1 cellular context compared by ENCODE assay signal in the genomic region with DNA sequence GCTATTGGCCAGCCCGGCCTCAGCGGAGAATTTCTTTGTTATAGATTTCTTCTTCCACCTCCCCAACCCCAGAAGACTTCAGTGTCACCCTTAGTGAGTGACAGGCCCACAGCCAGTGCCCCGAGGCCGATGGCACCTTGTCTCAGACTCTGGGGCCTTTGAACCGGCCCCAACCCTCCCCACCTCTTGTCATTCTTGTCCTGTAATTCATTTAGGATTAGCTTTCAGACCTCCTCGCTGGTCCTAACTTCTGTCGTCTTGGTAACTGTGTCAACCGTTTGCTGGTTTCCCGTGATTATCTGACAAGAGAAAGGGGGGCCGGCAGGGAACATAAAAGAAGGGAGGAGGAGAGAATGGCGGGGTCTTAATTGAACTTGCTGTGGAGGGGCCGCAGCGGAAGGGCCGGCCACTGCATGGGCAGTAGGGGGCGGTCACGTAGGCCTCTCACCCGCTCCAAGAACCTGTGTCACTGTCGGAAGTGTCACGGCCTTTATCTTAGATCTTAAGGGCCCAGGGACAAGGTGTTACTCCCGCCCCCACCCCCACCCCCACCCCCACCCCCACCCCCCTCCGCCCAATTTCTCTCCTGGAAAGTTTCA.
TF ChIP-seq lines count a peak whose summit lies in the region.

No MANE protein-coding gene starts in this region.

TF ChIP-seq in K562, 482 proteins besides CTCF, POLR2A, EP300 and RAD21 (continued from another document and continues in another):
- TF ChIP-seq, protein P1, sequence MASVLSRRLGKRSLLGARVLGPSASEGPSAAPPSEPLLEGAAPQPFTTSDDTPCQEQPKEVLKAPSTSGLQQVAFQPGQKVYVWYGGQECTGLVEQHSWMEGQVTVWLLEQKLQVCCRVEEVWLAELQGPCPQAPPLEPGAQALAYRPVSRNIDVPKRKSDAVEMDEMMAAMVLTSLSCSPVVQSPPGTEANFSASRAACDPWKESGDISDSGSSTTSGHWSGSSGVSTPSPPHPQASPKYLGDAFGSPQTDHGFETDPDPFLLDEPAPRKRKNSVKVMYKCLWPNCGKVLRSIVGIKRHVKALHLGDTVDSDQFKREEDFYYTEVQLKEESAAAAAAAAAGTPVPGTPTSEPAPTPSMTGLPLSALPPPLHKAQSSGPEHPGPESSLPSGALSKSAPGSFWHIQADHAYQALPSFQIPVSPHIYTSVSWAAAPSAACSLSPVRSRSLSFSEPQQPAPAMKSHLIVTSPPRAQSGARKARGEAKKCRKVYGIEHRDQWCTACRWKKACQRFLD (CRISPR knock-in tag; IDR thresholded peaks at IDR 0.05), result no peak; the same call in 1 of the 2 replicates
- TF ChIP-seq U2AF2 (optimal IDR thresholded peaks at IDR 0.05; ENCODE audit: low read depth, low read length) (no peak), PCBP1 (IDR thresholded peaks at IDR 0.05; ENCODE audit: low read depth, low read length, poor library complexity, severe bottlenecking) (peak; percentile 88), NCOA6 (IDR thresholded peaks at IDR 0.05) (no peak), RHOXF2B (CRISPR knock-in tag; conservative IDR thresholded peaks at IDR 0.05) (no peak), ZNF668 (CRISPR knock-in tag; IDR thresholded peaks at IDR 0.05) (no peak), ZNF717 (CRISPR knock-in tag; IDR thresholded peaks at IDR 0.05) (no peak), NFXL1 (CRISPR knock-in tag; IDR thresholded peaks at IDR 0.05) (no peak), ZNF384 (IDR thresholded peaks at IDR 0.05; ENCODE audit: low read depth, low read length) (no peak), ZFX (CRISPR knock-in tag; IDR thresholded peaks at IDR 0.05) (no peak), SAFB2 (IDR thresholded peaks at IDR 0.05; ENCODE audit: borderline replicate concordance, low read depth, low read length, severe bottlenecking) (no peak), MECOM (CRISPR knock-in tag; IDR thresholded peaks at IDR 0.05) (peak; percentile 78), SNIP1 (IDR thresholded peaks at IDR 0.05; ENCODE audit: low read depth) (no peak), RFX1 (IDR thresholded peaks at IDR 0.05) (no peak), FOSL1 (tag; conservative IDR thresholded peaks at IDR 0.05) (peak; percentile 46), HDAC3 (IDR thresholded peaks at IDR 0.05; ENCODE audit: borderline replicate concordance, partially characterized antibody) (no peak), ELF2 (CRISPR knock-in tag; IDR thresholded peaks at IDR 0.05) (peak; percentile 31; the same call in 1 of the 2 replicates), GTF2A2 (tag; IDR thresholded peaks at IDR 0.05) (no peak), IRF2 (CRISPR knock-in tag; IDR thresholded peaks at IDR 0.05) (no peak), ZBED1 (IDR thresholded peaks at IDR 0.05) (0 out of 2 replicates have a peak, but pooled peaks have one; percentile 7), TCFL5 (CRISPR knock-in tag; conservative IDR thresholded peaks at IDR 0.05) (no peak), ETS2 (tag; IDR thresholded peaks at IDR 0.05; ENCODE audit: borderline replicate concordance, poor library complexity, severe bottlenecking) (no peak), TAL1 (IDR thresholded peaks at IDR 0.05) (no peak), SMARCA5 (IDR thresholded peaks at IDR 0.05) (no peak), ZFP1 (CRISPR knock-in tag; IDR thresholded peaks at IDR 0.05) (no peak), MAFF (IDR thresholded peaks at IDR 0.05; ENCODE audit: low read length) (no peak), FOS (IDR thresholded peaks at IDR 0.05; ENCODE audit: extremely low read depth, insufficient read length) (no peak), ZNF217 (CRISPR knock-in tag; IDR thresholded peaks at IDR 0.05) (no peak), NFATC3 (IDR thresholded peaks at IDR 0.05) (no peak), NONO (IDR thresholded peaks at IDR 0.05; ENCODE audit: low read depth in 2 of 2, low read length in 1 of 2) (no peak), RBM17 (IDR thresholded peaks at IDR 0.05; ENCODE audit: borderline replicate concordance, low read depth, low read length) (no peak), POU5F1 (IDR thresholded peaks at IDR 0.05; ENCODE audit: borderline replicate concordance, low read depth, low read length, partially characterized antibody) (no peak), SAP30 (IDR thresholded peaks at IDR 0.05; ENCODE audit: borderline replicate concordance, insufficient read depth, low read depth, low read length, poor library complexity, severe bottlenecking) (no peak), MAFK (IDR thresholded peaks at IDR 0.05; ENCODE audit: low read length) (0 out of 2 replicates have a peak, but pooled peaks have one; percentile 1)
- TF ChIP-seq, protein P2, sequence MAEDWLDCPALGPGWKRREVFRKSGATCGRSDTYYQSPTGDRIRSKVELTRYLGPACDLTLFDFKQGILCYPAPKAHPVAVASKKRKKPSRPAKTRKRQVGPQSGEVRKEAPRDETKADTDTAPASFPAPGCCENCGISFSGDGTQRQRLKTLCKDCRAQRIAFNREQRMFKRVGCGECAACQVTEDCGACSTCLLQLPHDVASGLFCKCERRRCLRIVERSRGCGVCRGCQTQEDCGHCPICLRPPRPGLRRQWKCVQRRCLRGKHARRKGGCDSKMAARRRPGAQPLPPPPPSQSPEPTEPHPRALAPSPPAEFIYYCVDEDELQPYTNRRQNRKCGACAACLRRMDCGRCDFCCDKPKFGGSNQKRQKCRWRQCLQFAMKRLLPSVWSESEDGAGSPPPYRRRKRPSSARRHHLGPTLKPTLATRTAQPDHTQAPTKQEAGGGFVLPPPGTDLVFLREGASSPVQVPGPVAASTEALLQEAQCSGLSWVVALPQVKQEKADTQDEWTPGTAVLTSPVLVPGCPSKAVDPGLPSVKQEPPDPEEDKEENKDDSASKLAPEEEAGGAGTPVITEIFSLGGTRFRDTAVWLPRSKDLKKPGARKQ (CRISPR knock-in tag; IDR thresholded peaks at IDR 0.05), result no peak
- TF ChIP-seq, protein P3, sequence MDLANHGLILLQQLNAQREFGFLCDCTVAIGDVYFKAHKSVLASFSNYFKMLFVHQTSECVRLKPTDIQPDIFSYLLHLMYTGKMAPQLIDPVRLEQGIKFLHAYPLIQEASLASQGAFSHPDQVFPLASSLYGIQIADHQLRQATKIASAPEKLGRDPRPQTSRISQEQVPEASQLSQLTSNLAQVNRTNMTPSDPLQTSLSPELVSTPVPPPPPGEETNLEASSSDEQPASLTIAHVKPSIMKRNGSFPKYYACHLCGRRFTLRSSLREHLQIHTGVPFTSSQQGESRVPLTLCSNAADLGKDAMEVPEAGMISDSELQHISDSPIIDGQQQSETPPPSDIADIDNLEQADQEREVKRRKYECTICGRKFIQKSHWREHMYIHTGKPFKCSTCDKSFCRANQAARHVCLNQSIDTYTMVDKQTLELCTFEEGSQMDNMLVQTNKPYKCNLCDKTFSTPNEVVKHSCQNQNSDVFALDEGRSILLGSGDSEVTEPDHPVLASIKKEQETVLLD (IDR thresholded peaks at IDR 0.05), result no peak; the same call in 1 of the 2 replicates
- TF ChIP-seq, protein P4, sequence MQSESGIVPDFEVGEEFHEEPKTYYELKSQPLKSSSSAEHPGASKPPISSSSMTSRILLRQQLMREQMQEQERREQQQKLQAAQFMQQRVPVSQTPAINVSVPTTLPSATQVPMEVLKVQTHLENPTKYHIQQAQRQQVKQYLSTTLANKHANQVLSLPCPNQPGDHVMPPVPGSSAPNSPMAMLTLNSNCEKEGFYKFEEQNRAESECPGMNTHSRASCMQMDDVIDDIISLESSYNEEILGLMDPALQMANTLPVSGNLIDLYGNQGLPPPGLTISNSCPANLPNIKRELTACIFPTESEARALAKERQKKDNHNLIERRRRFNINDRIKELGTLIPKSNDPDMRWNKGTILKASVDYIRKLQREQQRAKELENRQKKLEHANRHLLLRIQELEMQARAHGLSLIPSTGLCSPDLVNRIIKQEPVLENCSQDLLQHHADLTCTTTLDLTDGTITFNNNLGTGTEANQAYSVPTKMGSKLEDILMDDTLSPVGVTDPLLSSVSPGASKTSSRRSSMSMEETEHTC (IDR thresholded peaks at IDR 0.05), result peak; percentile 60; the same call in 1 of the 2 replicates
- TF ChIP-seq, protein P5, sequence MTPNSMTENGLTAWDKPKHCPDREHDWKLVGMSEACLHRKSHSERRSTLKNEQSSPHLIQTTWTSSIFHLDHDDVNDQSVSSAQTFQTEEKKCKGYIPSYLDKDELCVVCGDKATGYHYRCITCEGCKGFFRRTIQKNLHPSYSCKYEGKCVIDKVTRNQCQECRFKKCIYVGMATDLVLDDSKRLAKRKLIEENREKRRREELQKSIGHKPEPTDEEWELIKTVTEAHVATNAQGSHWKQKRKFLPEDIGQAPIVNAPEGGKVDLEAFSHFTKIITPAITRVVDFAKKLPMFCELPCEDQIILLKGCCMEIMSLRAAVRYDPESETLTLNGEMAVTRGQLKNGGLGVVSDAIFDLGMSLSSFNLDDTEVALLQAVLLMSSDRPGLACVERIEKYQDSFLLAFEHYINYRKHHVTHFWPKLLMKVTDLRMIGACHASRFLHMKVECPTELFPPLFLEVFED (CRISPR knock-in tag; conservative IDR thresholded peaks at IDR 0.05), result no peak
- TF ChIP-seq, protein P6, sequence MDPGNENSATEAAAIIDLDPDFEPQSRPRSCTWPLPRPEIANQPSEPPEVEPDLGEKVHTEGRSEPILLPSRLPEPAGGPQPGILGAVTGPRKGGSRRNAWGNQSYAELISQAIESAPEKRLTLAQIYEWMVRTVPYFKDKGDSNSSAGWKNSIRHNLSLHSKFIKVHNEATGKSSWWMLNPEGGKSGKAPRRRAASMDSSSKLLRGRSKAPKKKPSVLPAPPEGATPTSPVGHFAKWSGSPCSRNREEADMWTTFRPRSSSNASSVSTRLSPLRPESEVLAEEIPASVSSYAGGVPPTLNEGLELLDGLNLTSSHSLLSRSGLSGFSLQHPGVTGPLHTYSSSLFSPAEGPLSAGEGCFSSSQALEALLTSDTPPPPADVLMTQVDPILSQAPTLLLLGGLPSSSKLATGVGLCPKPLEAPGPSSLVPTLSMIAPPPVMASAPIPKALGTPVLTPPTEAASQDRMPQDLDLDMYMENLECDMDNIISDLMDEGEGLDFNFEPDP (CRISPR knock-in tag; IDR thresholded peaks at IDR 0.05), result 0 out of 2 replicates have a peak, but pooled peaks have one; percentile 13
- TF ChIP-seq, protein P7, sequence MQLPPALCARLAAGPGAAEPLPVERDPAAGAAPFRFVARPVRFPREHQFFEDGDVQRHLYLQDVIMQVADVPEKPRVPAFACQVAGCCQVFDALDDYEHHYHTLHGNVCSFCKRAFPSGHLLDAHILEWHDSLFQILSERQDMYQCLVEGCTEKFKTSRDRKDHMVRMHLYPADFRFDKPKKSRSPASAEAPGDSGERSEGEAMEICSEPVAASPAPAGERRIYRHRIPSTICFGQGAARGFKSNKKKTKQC (CRISPR knock-in tag; IDR thresholded peaks at IDR 0.05), result no peak
- TF ChIP-seq, protein P8, sequence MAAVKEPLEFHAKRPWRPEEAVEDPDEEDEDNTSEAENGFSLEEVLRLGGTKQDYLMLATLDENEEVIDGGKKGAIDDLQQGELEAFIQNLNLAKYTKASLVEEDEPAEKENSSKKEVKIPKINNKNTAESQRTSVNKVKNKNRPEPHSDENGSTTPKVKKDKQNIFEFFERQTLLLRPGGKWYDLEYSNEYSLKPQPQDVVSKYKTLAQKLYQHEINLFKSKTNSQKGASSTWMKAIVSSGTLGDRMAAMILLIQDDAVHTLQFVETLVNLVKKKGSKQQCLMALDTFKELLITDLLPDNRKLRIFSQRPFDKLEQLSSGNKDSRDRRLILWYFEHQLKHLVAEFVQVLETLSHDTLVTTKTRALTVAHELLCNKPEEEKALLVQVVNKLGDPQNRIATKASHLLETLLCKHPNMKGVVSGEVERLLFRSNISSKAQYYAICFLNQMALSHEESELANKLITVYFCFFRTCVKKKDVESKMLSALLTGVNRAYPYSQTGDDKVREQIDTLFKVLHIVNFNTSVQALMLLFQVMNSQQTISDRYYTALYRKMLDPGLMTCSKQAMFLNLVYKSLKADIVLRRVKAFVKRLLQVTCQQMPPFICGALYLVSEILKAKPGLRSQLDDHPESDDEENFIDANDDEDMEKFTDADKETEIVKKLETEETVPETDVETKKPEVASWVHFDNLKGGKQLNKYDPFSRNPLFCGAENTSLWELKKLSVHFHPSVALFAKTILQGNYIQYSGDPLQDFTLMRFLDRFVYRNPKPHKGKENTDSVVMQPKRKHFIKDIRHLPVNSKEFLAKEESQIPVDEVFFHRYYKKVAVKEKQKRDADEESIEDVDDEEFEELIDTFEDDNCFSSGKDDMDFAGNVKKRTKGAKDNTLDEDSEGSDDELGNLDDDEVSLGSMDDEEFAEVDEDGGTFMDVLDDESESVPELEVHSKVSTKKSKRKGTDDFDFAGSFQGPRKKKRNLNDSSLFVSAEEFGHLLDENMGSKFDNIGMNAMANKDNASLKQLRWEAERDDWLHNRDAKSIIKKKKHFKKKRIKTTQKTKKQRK (IDR thresholded peaks at IDR 0.05; ENCODE audit: borderline replicate concordance, low read depth, low read length), result no peak
- TF ChIP-seq, protein P9, sequence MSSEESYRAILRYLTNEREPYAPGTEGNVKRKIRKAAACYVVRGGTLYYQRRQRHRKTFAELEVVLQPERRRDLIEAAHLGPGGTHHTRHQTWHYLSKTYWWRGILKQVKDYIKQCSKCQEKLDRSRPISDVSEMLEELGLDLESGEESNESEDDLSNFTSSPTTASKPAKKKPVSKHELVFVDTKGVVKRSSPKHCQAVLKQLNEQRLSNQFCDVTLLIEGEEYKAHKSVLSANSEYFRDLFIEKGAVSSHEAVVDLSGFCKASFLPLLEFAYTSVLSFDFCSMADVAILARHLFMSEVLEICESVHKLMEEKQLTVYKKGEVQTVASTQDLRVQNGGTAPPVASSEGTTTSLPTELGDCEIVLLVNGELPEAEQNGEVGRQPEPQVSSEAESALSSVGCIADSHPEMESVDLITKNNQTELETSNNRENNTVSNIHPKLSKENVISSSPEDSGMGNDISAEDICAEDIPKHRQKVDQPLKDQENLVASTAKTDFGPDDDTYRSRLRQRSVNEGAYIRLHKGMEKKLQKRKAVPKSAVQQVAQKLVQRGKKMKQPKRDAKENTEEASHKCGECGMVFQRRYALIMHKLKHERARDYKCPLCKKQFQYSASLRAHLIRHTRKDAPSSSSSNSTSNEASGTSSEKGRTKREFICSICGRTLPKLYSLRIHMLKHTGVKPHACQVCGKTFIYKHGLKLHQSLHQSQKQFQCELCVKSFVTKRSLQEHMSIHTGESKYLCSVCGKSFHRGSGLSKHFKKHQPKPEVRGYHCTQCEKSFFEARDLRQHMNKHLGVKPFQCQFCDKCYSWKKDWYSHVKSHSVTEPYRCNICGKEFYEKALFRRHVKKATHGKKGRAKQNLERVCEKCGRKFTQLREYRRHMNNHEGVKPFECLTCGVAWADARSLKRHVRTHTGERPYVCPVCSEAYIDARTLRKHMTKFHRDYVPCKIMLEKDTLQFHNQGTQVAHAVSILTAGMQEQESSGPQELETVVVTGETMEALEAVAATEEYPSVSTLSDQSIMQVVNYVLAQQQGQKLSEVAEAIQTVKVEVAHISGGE (CRISPR knock-in tag; IDR thresholded peaks at IDR 0.05), result peak in 1 of 3 experiments; percentile 64; a peak in 1 of 6 replicates
- TF ChIP-seq, protein P10, sequence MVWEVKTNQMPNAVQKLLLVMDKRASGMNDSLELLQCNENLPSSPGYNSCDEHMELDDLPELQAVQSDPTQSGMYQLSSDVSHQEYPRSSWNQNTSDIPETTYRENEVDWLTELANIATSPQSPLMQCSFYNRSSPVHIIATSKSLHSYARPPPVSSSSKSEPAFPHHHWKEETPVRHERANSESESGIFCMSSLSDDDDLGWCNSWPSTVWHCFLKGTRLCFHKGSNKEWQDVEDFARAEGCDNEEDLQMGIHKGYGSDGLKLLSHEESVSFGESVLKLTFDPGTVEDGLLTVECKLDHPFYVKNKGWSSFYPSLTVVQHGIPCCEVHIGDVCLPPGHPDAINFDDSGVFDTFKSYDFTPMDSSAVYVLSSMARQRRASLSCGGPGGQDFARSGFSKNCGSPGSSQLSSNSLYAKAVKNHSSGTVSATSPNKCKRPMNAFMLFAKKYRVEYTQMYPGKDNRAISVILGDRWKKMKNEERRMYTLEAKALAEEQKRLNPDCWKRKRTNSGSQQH (CRISPR knock-in tag; IDR thresholded peaks at IDR 0.05), result 0 out of 2 replicates have a peak, but pooled peaks have one; percentile 44
